In the genomic region with DNA sequence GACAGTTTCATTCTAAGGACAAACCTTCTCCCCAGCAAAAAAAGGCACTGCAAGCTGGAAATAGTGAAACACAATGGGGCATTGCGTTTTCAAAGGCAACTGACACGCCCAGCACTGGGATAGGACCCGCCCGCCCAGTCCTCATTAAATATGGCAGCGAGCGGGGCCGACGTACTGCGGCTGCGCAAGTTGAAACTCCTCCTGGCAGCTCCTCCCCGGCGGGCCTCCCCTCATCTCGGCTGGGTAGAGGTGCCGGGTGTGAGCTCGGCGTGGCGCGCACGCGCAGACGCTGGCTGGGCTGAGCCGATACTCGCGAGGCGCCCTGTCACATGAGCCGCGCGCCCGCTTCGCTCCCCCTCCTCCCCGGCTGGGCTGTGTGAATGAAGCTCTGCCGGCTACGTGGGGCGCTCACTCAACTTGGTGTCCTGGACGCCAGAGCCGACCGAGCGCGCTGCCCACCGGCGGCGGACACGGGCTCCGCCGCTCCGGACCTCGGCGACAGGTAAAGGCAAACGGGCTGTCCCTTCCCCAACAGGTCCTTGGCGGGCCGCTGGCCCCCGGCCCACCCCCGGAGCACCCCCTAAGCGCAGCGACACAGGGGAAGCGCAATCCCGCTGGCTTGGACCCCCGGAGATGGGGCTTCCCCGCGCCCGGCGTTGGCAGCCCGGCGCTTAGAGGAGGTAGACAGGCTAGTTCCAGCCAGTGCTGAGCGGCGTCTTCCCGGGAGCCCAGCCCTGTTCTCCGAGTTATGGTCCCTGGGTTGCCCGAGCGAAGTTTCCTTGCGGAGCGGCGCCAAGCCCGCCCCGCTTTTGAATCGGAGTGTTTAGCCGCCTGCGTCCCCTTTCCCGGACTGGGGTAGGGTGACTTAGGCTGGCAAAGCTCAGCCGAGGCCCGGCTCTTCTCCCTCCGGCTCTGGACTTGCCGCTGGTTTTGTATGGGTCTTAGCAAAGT, we compare ENCODE assay signal across 8 cellular contexts. TPM values are rescaled to one million over a fixed set of nuclear protein-coding genes. Genes with fewer than 3 reads are reported as not detected.
DNase-seq lines count a peak whose midpoint lies in the region; ATAC-seq and TF ChIP-seq lines count a peak whose summit lies in the region.

CLCN5 (plus strand) TSS at position 306 of the 951 bp plus-strand sequence. CDS start 2,703 bp downstream, outside the sequence.

- peak within 1 kb of the TSS; percentile 73 to 83 for H3K4me3 ChIP-seq in duodenal mucosa (ENCODE audit: low read depth in 1 of 2, low read length in 2 of 2)
- peak within 1 kb of the TSS; percentile 55 for H3K4me3 ChIP-seq in lower leg skin (ENCODE audit: low read depth, poor library complexity, severe bottlenecking)

- H3K9ac ChIP-seq in duodenal mucosa (ENCODE audit: low read depth in 1 of 2, low read length in 2 of 2) = peak within 1 kb of the TSS; percentile 63 to 68

- H3K27ac ChIP-seq in duodenal mucosa (ENCODE audit: low read depth, low read length) = peak within 1 kb of the TSS; percentile 56

- no peak for TF ChIP-seq POLR2A in lower leg skin (IDR thresholded peaks at IDR 0.05)

- intact Hi-C loops in activated CD4-positive, alpha-beta memory T cell treated with anti-CD3 and anti-CD28 coated beads for 36 hours (cut with micrococcal nuclease) = loop anchor here (1.0 to 2.0 kb wide), 2 partner anchors 43 to 282 kb away; partner anchors contain the start of genes CCNB3 and USP27X
- intact Hi-C loops in lower leg skin (cut with DNase I; ENCODE audit: low total_unique reads) = no loop called here

- H3K27me3 Mint-ChIP-seq in activated CD4-positive, alpha-beta memory T cell treated with anti-CD3 and anti-CD28 coated beads for 36 hours = no peaks in the 10 kb centered on the region

- POLR2A ChIA-PET in activated CD4-positive, alpha-beta memory T cell treated with anti-CD3 and anti-CD28 coated beads for 36 hours (lab: Charles Lee) = no interaction called here

- H3K27me3 ChIP-seq in duodenal mucosa (ENCODE audit: control insufficient read depth in 1 of 2, insufficient read depth in 2 of 2, low read length in 2 of 2) = no peaks in the 10 kb centered on the region

- peak; percentile 89 for ATAC-seq in GM19438 (IDR thresholded peaks at IDR 0.05; ENCODE audit: low read depth, unreplicated experiment)
- ATAC-seq in HG03571 (IDR thresholded peaks at IDR 0.05; ENCODE audit: unreplicated experiment) = peak; percentile 98

- H3K4me1 Mint-ChIP-seq in activated CD4-positive, alpha-beta memory T cell treated with anti-CD3 and anti-CD28 coated beads for 36 hours (ENCODE audit: low read depth) = peaks cover 12% of the 10 kb centered on the region

- H3K4me3 Mint-ChIP-seq in activated CD4-positive, alpha-beta memory T cell treated with anti-CD3 and anti-CD28 coated beads for 36 hours = peak within 1 kb of the TSS; percentile 71

- no peaks in the 10 kb centered on the region for H3K9me3 Mint-ChIP-seq in activated CD4-positive, alpha-beta memory T cell treated with anti-CD3 and anti-CD28 coated beads for 36 hours

- no peaks in the 10 kb centered on the region for H3K36me3 ChIP-seq in duodenal mucosa (ENCODE audit: control insufficient read depth in 1 of 2, insufficient read depth in 2 of 2, low read length in 2 of 2)

- no peaks in the 10 kb centered on the region for H3K9me3 ChIP-seq in duodenal mucosa (ENCODE audit: control insufficient read depth in 1 of 2, low read length in 2 of 2)

- peaks cover 7% of the 10 kb centered on the region for H3K36me3 Mint-ChIP-seq in activated CD4-positive, alpha-beta memory T cell treated with anti-CD3 and anti-CD28 coated beads for 36 hours

- H3K27ac Mint-ChIP-seq in activated CD4-positive, alpha-beta memory T cell treated with anti-CD3 and anti-CD28 coated beads for 36 hours = peak within 1 kb of the TSS; percentile 49

- TF ChIP-seq CTCF in lower leg skin (IDR thresholded peaks at IDR 0.05) = no peak

- no peaks in the 10 kb centered on the region for H3K4me1 ChIP-seq in duodenal mucosa (ENCODE audit: control insufficient read depth in 1 of 2, insufficient read depth in 2 of 2, low read length in 2 of 2)

- DNase-seq in CD1c-positive myeloid dendritic cell (ENCODE audit: extremely low spot score) (peak; percentile 96), NCI-H774 (lab: John Stamatoyannopoulos, UW) (peak; percentile 86), lower leg skin (ENCODE audit: low spot score in 2 of 2) (peak; percentile 93 to 99)
- DNase-seq in activated CD4-positive, alpha-beta memory T cell treated with anti-CD3 and anti-CD28 coated beads for 36 hours = peak; percentile 95
- DNase-seq in stimulated activated CD4-positive, alpha-beta T cell treated with anti-CD3 and anti-CD28 coated beads, Interleukin-4, amount 100 ng/mL, for 4 hours = peak; percentile 88 to 95

- 1 to 48% methylated on average over 13 to 52 of the region's 83 CpGs for WGBS in lower leg skin, 2 donors

- CTCF ChIA-PET in activated CD4-positive, alpha-beta memory T cell treated with anti-CD3 and anti-CD28 coated beads for 36 hours (lab: Charles Lee) = interaction anchor here (0.6 to 5.6 kb wide), 3 partner anchors 39 to 283 kb away, joined by 3 to 41 read pairs (median 5); partner anchors contain the start of genes CCNB3 and USP27X

RNA-seq across cellular contexts. Expression of gene CLCN5, which starts in this region (rescaled TPM):
- 1 to 10 TPM; 2.5 to 2.9 TPM for total RNA-seq in activated CD4-positive, alpha-beta memory T cell treated with anti-CD3 and anti-CD28 coated beads for 36 hours
- total RNA-seq in lower leg skin = 10 to 100 TPM in 1 of 4 donors, 1 to 10 TPM in 3; 5.2 to 31.8 (median 9.0) TPM

Comparison
In these comparisons a context has a peak if more than half of its experiments do, and no peak if none do; other contexts are left out.
1. Peak in every context shown above with its lines: DNase-seq, ATAC-seq, H3K4me3 ChIP-seq and H3K27ac ChIP-seq.